8 cellular contexts compared by ENCODE assay signal in the genomic region with DNA sequence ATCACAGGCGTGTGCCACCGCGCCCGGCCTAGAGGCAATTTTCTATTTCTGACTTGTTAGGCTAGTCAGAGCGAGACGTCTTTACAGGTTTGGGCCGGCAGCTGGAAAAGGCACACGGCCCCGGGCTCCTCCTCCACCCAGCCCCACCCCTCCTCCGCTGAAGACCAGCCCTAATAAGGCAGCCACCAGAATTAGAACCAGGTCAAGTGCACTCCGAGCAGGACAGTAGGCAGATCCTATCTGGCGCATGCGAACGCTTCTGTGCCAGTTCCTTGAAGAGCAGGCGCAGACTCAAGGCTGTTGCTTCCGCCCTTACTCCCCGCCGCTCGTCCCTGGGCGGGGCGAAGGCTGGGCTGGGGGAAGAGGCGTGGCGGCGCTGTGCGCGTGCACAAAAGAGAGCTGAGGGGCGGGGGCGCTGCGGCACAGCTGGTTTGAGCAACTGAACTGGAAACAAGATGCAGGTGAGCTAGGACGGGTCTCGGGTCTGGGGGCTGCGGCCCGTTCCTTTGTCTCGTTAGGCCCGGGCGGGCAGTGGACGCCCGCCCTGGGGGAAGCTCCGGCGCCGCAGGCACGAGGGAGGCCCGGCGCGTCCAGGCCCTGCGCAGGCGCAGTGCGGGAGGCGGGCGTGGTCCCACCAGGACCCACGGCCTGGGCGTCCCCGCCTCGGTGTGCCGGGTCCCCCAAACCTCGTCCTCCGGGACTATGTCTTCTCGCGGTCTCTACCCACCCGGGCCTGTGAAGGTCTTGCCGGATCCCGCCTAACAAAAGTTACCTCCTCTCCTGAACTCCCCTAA.
DNase-seq lines count a peak whose midpoint lies in the region; ATAC-seq lines count a peak whose summit lies in the region.

A gene (plus strand): TSS at position 381 of the 794 bp plus-strand sequence. CDS start 75 bp downstream, at position 456.

- H3K36me3 Mint-ChIP-seq in central memory CD8-positive, alpha-beta T cell (ENCODE audit: insufficient read depth): peaks cover 20% of the 10 kb centered on the region

- DNase-seq in AG20443 (ENCODE audit: low spot score) (peak; percentile 99), NCI-H446 (lab: John Stamatoyannopoulos, UW) (peak; percentile 80 to 94), iris pigment epithelial cell (ENCODE audit: low read depth) (peak; percentile 99)
- peak; percentile 85 for DNase-seq in activated CD4-positive, CD25-positive, alpha-beta regulatory T cell treated with anti-CD3 and anti-CD28 coated beads, Interleukin-2, amount 50 U/mL, for 16 hours (ENCODE audit: low read depth, low spot score)
- peak; percentile 94 to 95 for DNase-seq in central memory CD8-positive, alpha-beta T cell (ENCODE audit: low spot score in 2 of 2)
- peak; percentile 86 to 91 for DNase-seq in stimulated activated CD4-positive, alpha-beta T cell treated with anti-CD3 and anti-CD28 coated beads, Interleukin-12 subunit alpha, Interleukin-12 subunit beta, amount 100 ng/mL, for 24 hours (ENCODE audit: low read depth in 2 of 2)

- no peaks in the 10 kb centered on the region for H3K27me3 Mint-ChIP-seq in central memory CD8-positive, alpha-beta T cell

- H3K4me1 Mint-ChIP-seq in central memory CD8-positive, alpha-beta T cell: peaks cover 18% of the 10 kb centered on the region

- peak within 1 kb of the TSS; percentile 84 for H3K4me3 Mint-ChIP-seq in central memory CD8-positive, alpha-beta T cell

- H3K9me3 Mint-ChIP-seq in central memory CD8-positive, alpha-beta T cell: no peaks in the 10 kb centered on the region

- peak within 1 kb of the TSS; percentile 99 for H3K27ac Mint-ChIP-seq in central memory CD8-positive, alpha-beta T cell (ENCODE audit: low read depth)

- ATAC-seq in GM19025 (IDR thresholded peaks at IDR 0.05; ENCODE audit: low read depth, unreplicated experiment): peak; percentile 93
- ATAC-seq in HG03342 (IDR thresholded peaks at IDR 0.05; ENCODE audit: unreplicated experiment): peak; percentile 93
- peak; percentile 91 for ATAC-seq in central memory CD8-positive, alpha-beta T cell (replicated peaks; ENCODE audit: extremely low read depth, poor library complexity, severe bottlenecking)

Comparison
In these comparisons a context has a peak if more than half of its experiments do, and no peak if none do; other contexts are left out.
1. Peak in every context shown above with its lines: DNase-seq and ATAC-seq.